In the genomic region with DNA sequence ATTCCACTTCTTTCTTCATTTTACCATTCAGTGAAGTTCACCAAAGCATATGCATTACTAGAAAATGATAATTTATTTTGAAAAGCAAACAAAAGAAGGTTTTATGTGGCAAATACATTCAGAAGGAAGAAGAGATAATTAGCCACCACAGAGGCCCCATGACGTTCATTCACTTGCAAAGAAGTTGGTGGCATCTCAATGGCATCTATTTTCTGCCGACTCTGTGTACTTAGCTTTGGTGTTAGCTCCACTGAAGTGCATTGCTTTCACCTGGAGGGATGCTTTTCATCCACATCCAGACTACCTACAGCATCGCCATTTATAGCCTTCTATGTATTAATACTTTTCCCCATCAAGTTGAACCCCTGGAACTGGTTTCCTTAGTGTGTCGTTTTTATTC, we compare ENCODE assay signal across 1 cellular context.
TF ChIP-seq lines count a peak whose summit lies in the region.

No MANE protein-coding gene starts in this region.

TF ChIP-seq in H1, 55 proteins besides CTCF, POLR2A, EP300 and RAD21:
- no peak for TF ChIP-seq KDM1A (IDR thresholded peaks at IDR 0.05; ENCODE audit: borderline replicate concordance, low read length)
- no peak for TF ChIP-seq JUND (IDR thresholded peaks at IDR 0.05; ENCODE audit: low read length)
- no peak for TF ChIP-seq EGR1 (IDR thresholded peaks at IDR 0.05; ENCODE audit: borderline replicate concordance, low read depth, low read length)
- TF ChIP-seq SP4 (IDR thresholded peaks at IDR 0.05; ENCODE audit: low read length) = no peak
- no peak for TF ChIP-seq CEBPB (IDR thresholded peaks at IDR 0.05; ENCODE audit: low read depth, low read length)
- TF ChIP-seq CBX8 (IDR thresholded peaks at IDR 0.05; ENCODE audit: borderline replicate concordance, low read depth, low read length) = no peak
- TF ChIP-seq, protein P1, sequence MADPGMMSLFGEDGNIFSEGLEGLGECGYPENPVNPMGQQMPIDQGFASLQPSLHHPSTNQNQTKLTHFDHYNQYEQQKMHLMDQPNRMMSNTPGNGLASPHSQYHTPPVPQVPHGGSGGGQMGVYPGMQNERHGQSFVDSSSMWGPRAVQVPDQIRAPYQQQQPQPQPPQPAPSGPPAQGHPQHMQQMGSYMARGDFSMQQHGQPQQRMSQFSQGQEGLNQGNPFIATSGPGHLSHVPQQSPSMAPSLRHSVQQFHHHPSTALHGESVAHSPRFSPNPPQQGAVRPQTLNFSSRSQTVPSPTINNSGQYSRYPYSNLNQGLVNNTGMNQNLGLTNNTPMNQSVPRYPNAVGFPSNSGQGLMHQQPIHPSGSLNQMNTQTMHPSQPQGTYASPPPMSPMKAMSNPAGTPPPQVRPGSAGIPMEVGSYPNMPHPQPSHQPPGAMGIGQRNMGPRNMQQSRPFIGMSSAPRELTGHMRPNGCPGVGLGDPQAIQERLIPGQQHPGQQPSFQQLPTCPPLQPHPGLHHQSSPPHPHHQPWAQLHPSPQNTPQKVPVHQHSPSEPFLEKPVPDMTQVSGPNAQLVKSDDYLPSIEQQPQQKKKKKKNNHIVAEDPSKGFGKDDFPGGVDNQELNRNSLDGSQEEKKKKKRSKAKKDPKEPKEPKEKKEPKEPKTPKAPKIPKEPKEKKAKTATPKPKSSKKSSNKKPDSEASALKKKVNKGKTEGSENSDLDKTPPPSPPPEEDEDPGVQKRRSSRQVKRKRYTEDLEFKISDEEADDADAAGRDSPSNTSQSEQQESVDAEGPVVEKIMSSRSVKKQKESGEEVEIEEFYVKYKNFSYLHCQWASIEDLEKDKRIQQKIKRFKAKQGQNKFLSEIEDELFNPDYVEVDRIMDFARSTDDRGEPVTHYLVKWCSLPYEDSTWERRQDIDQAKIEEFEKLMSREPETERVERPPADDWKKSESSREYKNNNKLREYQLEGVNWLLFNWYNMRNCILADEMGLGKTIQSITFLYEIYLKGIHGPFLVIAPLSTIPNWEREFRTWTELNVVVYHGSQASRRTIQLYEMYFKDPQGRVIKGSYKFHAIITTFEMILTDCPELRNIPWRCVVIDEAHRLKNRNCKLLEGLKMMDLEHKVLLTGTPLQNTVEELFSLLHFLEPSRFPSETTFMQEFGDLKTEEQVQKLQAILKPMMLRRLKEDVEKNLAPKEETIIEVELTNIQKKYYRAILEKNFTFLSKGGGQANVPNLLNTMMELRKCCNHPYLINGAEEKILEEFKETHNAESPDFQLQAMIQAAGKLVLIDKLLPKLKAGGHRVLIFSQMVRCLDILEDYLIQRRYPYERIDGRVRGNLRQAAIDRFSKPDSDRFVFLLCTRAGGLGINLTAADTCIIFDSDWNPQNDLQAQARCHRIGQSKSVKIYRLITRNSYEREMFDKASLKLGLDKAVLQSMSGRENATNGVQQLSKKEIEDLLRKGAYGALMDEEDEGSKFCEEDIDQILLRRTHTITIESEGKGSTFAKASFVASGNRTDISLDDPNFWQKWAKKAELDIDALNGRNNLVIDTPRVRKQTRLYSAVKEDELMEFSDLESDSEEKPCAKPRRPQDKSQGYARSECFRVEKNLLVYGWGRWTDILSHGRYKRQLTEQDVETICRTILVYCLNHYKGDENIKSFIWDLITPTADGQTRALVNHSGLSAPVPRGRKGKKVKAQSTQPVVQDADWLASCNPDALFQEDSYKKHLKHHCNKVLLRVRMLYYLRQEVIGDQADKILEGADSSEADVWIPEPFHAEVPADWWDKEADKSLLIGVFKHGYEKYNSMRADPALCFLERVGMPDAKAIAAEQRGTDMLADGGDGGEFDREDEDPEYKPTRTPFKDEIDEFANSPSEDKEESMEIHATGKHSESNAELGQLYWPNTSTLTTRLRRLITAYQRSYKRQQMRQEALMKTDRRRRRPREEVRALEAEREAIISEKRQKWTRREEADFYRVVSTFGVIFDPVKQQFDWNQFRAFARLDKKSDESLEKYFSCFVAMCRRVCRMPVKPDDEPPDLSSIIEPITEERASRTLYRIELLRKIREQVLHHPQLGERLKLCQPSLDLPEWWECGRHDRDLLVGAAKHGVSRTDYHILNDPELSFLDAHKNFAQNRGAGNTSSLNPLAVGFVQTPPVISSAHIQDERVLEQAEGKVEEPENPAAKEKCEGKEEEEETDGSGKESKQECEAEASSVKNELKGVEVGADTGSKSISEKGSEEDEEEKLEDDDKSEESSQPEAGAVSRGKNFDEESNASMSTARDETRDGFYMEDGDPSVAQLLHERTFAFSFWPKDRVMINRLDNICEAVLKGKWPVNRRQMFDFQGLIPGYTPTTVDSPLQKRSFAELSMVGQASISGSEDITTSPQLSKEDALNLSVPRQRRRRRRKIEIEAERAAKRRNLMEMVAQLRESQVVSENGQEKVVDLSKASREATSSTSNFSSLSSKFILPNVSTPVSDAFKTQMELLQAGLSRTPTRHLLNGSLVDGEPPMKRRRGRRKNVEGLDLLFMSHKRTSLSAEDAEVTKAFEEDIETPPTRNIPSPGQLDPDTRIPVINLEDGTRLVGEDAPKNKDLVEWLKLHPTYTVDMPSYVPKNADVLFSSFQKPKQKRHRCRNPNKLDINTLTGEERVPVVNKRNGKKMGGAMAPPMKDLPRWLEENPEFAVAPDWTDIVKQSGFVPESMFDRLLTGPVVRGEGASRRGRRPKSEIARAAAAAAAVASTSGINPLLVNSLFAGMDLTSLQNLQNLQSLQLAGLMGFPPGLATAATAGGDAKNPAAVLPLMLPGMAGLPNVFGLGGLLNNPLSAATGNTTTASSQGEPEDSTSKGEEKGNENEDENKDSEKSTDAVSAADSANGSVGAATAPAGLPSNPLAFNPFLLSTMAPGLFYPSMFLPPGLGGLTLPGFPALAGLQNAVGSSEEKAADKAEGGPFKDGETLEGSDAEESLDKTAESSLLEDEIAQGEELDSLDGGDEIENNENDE (IDR thresholded peaks at IDR 0.05; ENCODE audit: insufficient replicate concordance, low read length) = no peak
- no peak for TF ChIP-seq RFX5 (IDR thresholded peaks at IDR 0.05; ENCODE audit: borderline replicate concordance, low read depth, low read length)
- no peak for TF ChIP-seq BACH1 (IDR thresholded peaks at IDR 0.05; ENCODE audit: low read length)
- no peak for TF ChIP-seq CBX5 (IDR thresholded peaks at IDR 0.05; ENCODE audit: low read depth, low read length)
- TF ChIP-seq SIX5 (IDR thresholded peaks at IDR 0.05; ENCODE audit: low read depth, low read length) = no peak
- no peak for TF ChIP-seq KDM4A (IDR thresholded peaks at IDR 0.05; ENCODE audit: low read depth, low read length, severe bottlenecking)
- TF ChIP-seq HDAC2 (IDR thresholded peaks at IDR 0.05; ENCODE audit: borderline replicate concordance in 1 of 2, low read depth in 2 of 2, low read length in 2 of 2) = no peak
- no peak for TF ChIP-seq NANOG (IDR thresholded peaks at IDR 0.05; ENCODE audit: insufficient read depth, low read depth, low read length, poor library complexity, severe bottlenecking)
TF ChIP-seq in H1: peak in this region for 0.
